Comparison of ENCODE assay signal across 1 cellular context in genomic region chr4:40261246-40262078, GRCh38.
TF ChIP-seq lines count a peak whose summit lies in the region.

No MANE protein-coding gene starts in this region.

TF ChIP-seq in GM23338, 12 proteins besides CTCF, POLR2A, EP300 and RAD21 (continued from another document):
- TF ChIP-seq ZNF462 (CRISPR knock-in tag; IDR thresholded peaks at IDR 0.05) (no peak), POLR2AphosphoS5 (IDR thresholded peaks at IDR 0.05; ENCODE audit: low read depth) (no peak)
